In genomic region chr9:124239249-124240073, GRCh38 we compare ENCODE assay signal across 9 cellular contexts. TPM values are rescaled to one million over a fixed set of nuclear protein-coding genes. Genes with fewer than 3 reads are reported as not detected.
DNase-seq lines count a peak whose midpoint lies in the region; ATAC-seq, FAIRE-seq and TF ChIP-seq lines count a peak whose summit lies in the region.
"Had no signal": no experiment of that assay in that cellular context is flagged by ENCODE, and none has a peak within 500 bp of the region (broad histone marks: within the 10 kb centered on the region; RNA-seq: fewer than 3 reads in every experiment).

No MANE protein-coding gene starts in this region.

- TF ChIP-seq POLR2A in GM12891 (IDR thresholded peaks at IDR 0.05; ENCODE audit: low read depth, low read length) = no peak

- H3K4ac ChIP-seq in neuronal stem cell (ENCODE audit: low read length) = no peak overlapping the region

- H3K4me3 ChIP-seq in endodermal cell (ENCODE audit: low read length) (no peak overlapping the region), neuronal stem cell (ENCODE audit: low read length in 2 of 2) (no peak overlapping the region)

- H4K8ac ChIP-seq in neuronal stem cell (ENCODE audit: low read depth, low read length) = no peak overlapping the region

- 78 to 86% methylated on average over 4 to 7 of the region's 7 CpGs for WGBS in endodermal cell (ENCODE audit: insufficient coverage in 1 of 2, insufficient read length in 1 of 2), 2 experiments
- WGBS in neuronal stem cell (ENCODE audit: extremely low coverage in 2 of 2, insufficient read length in 2 of 2, insufficient replicate concordance in 1 of 2), 2 donors = no CpG with 5 or more reads among the region's 7 CpGs

- no peak overlapping the region for H3K23ac ChIP-seq in neuronal stem cell (ENCODE audit: low read depth, low read length, poor library complexity)

- H2BK12ac ChIP-seq in neuronal stem cell (ENCODE audit: low read length) = no peak overlapping the region

- H2BK120ac ChIP-seq in neuronal stem cell (ENCODE audit: low read depth, low read length) = no peak overlapping the region

- H3K36me3 ChIP-seq in endodermal cell (ENCODE audit: control insufficient read depth, insufficient read depth, low read length) (no peaks in the 10 kb centered on the region), neuronal stem cell (replicated peaks in 1 of 2; ENCODE audit: control insufficient read depth in 2 of 2, insufficient read depth in 2 of 2, low read length in 2 of 2) (no peaks in the 10 kb centered on the region)

- no peaks in the 10 kb centered on the region for H3K36me3 Mint-ChIP-seq in endodermal cell (ENCODE audit: low read depth)
- H3K36me3 Mint-ChIP-seq: type B pancreatic cell had no signal

- no peak overlapping the region for H3K9ac ChIP-seq in endodermal cell (ENCODE audit: extremely low read depth, low read length, poor library complexity, severe bottlenecking)
- no peak overlapping the region for H3K9ac ChIP-seq in neuronal stem cell (ENCODE audit: low read depth, low read length, poor library complexity)

- ATAC-seq in GM21423 (IDR thresholded peaks at IDR 0.05; ENCODE audit: unreplicated experiment) = peak; percentile 72
- peak; percentile 61 for ATAC-seq in HG03469 (IDR thresholded peaks at IDR 0.05; ENCODE audit: unreplicated experiment)

- no peak overlapping the region for H3K27ac ChIP-seq in endodermal cell (ENCODE audit: low read depth, low read length)
- no peak overlapping the region for H3K27ac ChIP-seq in neuronal stem cell (replicated peaks; ENCODE audit: low read length)

- H3K4me2 ChIP-seq in neuronal stem cell (ENCODE audit: insufficient read depth, low read length, poor library complexity, severe bottlenecking) = no peak overlapping the region

- H2AK5ac ChIP-seq in neuronal stem cell (ENCODE audit: low read depth, low read length) = no peak overlapping the region

- no peak overlapping the region for H2BK5ac ChIP-seq in neuronal stem cell (ENCODE audit: low read length)

- H3K14ac ChIP-seq in neuronal stem cell (ENCODE audit: low read length) = no peak overlapping the region

- H3K27me3 ChIP-seq in endodermal cell (ENCODE audit: control insufficient read depth, insufficient read depth, low read length, poor library complexity, severe bottlenecking) = no peaks in the 10 kb centered on the region
- peaks cover 0 to 2% (median 0%) of the 10 kb centered on the region in 3 experiments for H3K27me3 ChIP-seq in neuronal stem cell (ENCODE audit: control insufficient read depth in 3 of 3, insufficient read depth in 3 of 3, low read depth in 1 of 3, low read length in 3 of 3)

- H3K27ac Mint-ChIP-seq in endodermal cell = no peak overlapping the region
- H3K27ac Mint-ChIP-seq: type B pancreatic cell had no signal

- H3K18ac ChIP-seq in neuronal stem cell (ENCODE audit: low read length) = no peak overlapping the region

- H3K9me3 ChIP-seq in endodermal cell (ENCODE audit: control insufficient read depth, low read length) (no peaks in the 10 kb centered on the region), neuronal stem cell (replicated peaks in 1 of 2; ENCODE audit: control insufficient read depth in 2 of 2, insufficient read depth in 1 of 2, low read depth in 1 of 2, low read length in 2 of 2) (no peaks in the 10 kb centered on the region)

- H4K91ac ChIP-seq in neuronal stem cell (ENCODE audit: low read depth, low read length, poor library complexity) = no peak overlapping the region

- H3K4me3 Mint-ChIP-seq in endodermal cell = no peak overlapping the region
- H3K4me3 Mint-ChIP-seq: type B pancreatic cell had no signal

- DNase-seq in GM12891 (ENCODE audit: insufficient read length, low spot score) (no peak), endodermal cell (peak; percentile 50), C1 segment of cervical spinal cord (lab: John Stamatoyannopoulos, UW) (no peak), neuronal stem cell (ENCODE audit: low spot score) (no peak), mesenteric fat pad (ENCODE audit: low spot score) (no peak)
- DNase-seq in stimulated activated naive CD4-positive, alpha-beta T cell treated with Interleukin-2 at 50 U/mL for 16 hours (lab: John Stamatoyannopoulos, UW) = no peak

- H3K27me3 Mint-ChIP-seq in endodermal cell (ENCODE audit: insufficient read depth) = peaks cover 3% of the 10 kb centered on the region

- no peak for TF ChIP-seq CTCF in endodermal cell (conservative IDR thresholded peaks at IDR 0.05)

- peaks cover 1% of the 10 kb centered on the region for H3K4me1 Mint-ChIP-seq in endodermal cell

- no peaks in the 10 kb centered on the region for H3K79me1 ChIP-seq in neuronal stem cell (ENCODE audit: low read depth, low read length)

- no peaks in the 10 kb centered on the region for H3K9me3 Mint-ChIP-seq in endodermal cell
- H3K9me3 Mint-ChIP-seq: type B pancreatic cell had no signal

- peak; percentile 83 for FAIRE-seq in GM12891 (lab: Jason Lieb, UNC)

- no peaks in the 10 kb centered on the region for H3K4me1 ChIP-seq in endodermal cell (ENCODE audit: control insufficient read depth, insufficient read depth, low read length)
- H3K4me1 ChIP-seq in neuronal stem cell (ENCODE audit: control insufficient read depth in 2 of 2, insufficient read depth in 1 of 2, low read depth in 1 of 2, low read length in 2 of 2) = peaks cover 10 to 11% of the 10 kb centered on the region in 2 donors

- H2BK15ac ChIP-seq in neuronal stem cell (ENCODE audit: low read length) = no peak overlapping the region

- no peak overlapping the region for H2AFZ ChIP-seq in neuronal stem cell (ENCODE audit: low read length)

TF ChIP-seq in GM12891, 5 proteins besides CTCF, POLR2A, EP300 and RAD21:
- TF ChIP-seq POLR2AphosphoS5 (IDR thresholded peaks at IDR 0.05; ENCODE audit: low read depth, low read length) (no peak), SPI1 (IDR thresholded peaks at IDR 0.05; ENCODE audit: low read depth, low read length) (peak; percentile 10; the same call in 1 of the 2 replicates)

RNA-seq across cellular contexts. Expression of gene NEK6, which starts 18.3 kb away (rescaled TPM):
- 117 TPM for polyA plus RNA-seq in GM12891 (2012; ENCODE audit: low read depth, missing spikeins)
- total RNA-seq in endodermal cell = 10 to 100 TPM; 17.1 to 32.5 TPM
- polyA plus RNA-seq in endodermal cell (2013, experiment 1 of 2) = 18.7 TPM
- polyA plus RNA-seq in endodermal cell (2013, experiment 2 of 2) = 19.7 TPM
- polyA plus RNA-seq in neuronal stem cell (2013, experiment 1 of 2) = 43.4 TPM
- polyA plus RNA-seq in neuronal stem cell (2013, experiment 2 of 2) = 43.4 TPM
- 97.9 TPM for total RNA-seq in mesenteric fat pad
